Comparison of ENCODE assay signal across 2 cellular contexts in the genomic region with DNA sequence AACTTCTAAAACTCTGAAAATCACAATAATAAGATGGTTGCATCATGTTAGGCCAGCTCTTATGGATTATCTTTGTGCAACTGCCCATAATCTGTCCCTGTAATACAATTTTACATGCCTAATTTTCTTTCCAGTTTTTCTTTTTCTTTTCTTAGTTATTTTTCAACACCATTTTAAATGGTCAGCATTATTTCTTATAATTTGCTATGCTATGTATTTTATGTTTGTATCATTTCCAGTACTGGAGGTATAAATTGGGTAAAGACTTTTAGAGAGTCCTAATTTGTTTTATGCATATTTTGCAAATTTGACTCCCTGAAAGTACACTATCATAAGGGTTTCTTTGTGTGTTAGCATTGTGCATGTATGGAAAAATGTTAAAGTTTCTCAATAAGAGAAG.
TF ChIP-seq lines count a peak whose summit lies in the region.

No MANE protein-coding gene starts in this region.

TF ChIP-seq in HepG2, 621 proteins besides CTCF, POLR2A, EP300 and RAD21 (continued from another document):
- TF ChIP-seq, protein P1, sequence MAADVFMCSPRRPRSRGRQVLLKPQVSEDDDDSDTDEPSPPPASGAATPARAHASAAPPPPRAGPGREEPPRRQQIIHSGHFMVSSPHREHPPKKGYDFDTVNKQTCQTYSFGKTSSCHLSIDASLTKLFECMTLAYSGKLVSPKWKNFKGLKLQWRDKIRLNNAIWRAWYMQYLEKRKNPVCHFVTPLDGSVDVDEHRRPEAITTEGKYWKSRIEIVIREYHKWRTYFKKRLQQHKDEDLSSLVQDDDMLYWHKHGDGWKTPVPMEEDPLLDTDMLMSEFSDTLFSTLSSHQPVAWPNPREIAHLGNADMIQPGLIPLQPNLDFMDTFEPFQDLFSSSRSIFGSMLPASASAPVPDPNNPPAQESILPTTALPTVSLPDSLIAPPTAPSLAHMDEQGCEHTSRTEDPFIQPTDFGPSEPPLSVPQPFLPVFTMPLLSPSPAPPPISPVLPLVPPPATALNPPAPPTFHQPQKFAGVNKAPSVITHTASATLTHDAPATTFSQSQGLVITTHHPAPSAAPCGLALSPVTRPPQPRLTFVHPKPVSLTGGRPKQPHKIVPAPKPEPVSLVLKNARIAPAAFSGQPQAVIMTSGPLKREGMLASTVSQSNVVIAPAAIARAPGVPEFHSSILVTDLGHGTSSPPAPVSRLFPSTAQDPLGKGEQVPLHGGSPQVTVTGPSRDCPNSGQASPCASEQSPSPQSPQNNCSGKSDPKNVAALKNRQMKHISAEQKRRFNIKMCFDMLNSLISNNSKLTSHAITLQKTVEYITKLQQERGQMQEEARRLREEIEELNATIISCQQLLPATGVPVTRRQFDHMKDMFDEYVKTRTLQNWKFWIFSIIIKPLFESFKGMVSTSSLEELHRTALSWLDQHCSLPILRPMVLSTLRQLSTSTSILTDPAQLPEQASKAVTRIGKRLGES (CRISPR knock-in tag; IDR thresholded peaks at IDR 0.05; ENCODE audit: borderline replicate concordance), result no peak
- TF ChIP-seq MAFF (IDR thresholded peaks at IDR 0.05; ENCODE audit: low read depth, low read length) (peak; percentile 53; the same call in 1 of the 2 replicates), NFYB (CRISPR knock-in tag; IDR thresholded peaks at IDR 0.05) (no peak), FOXO1 (CRISPR knock-in tag; IDR thresholded peaks at IDR 0.05) (no peak), CEBPG (CRISPR knock-in tag; IDR thresholded peaks at IDR 0.05) (no peak), ZNF484 (CRISPR knock-in tag; IDR thresholded peaks at IDR 0.05; ENCODE audit: borderline replicate concordance, low read depth) (no peak), CC2D1A (CRISPR knock-in tag; IDR thresholded peaks at IDR 0.05) (no peak)
TF ChIP-seq in HepG2: peak in this region for 2.

TF ChIP-seq in IMR-90, 13 proteins besides CTCF, POLR2A, EP300 and RAD21 (continued from another document):
- no peak for TF ChIP-seq RCOR1 (IDR thresholded peaks at IDR 0.05; ENCODE audit: insufficient replicate concordance, low read length)
